Comparison of ENCODE assay signal across 24 cellular contexts in the genomic region with DNA sequence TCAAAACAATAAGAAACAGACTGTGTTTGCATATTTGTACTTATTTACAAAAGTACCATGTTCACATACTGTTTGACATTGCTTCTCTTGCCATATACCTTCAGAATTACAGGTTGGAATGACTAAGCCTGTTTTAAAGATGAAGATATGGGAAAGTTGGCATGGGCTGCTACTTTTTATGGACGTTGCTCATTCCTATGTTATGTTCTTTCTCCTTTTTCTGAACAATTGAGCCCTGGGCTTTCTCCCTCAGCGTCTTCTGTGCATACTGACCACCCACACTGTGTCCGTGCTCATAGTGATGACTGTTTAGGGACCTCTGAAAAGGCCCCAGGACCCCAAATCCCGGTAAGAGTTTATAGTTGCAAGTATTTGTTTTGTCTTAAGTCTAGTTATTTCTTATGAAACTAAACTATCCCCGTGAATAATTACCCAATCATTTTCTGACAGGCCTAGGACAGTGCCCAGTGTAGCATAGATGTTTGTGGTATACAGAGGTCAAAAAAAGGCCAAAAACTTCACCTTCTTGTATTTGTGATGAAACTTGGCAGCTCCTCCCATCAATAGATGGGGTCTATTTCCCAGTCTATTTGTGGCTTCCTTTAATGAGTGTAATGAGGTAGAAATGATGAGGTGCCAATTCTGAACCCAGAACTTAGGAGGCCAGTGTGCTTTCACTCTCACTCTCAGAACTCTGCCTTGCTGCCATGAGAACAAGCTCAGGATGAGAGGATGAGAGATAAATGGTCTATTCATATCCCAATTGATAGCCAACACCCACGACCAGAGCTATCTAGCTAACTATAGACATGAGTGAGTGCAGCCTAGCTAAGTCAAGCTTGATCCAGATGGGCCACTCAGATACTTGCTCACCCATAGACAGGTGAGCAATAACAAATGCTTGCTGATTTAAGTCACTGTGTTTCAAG. TPM values are rescaled to one million over a fixed set of nuclear protein-coding genes. Genes with fewer than 3 reads are reported as not detected.
DNase-seq lines count a peak whose midpoint lies in the region; ATAC-seq and TF ChIP-seq lines count a peak whose summit lies in the region.
"Had no signal": no experiment of that assay in that cellular context is flagged by ENCODE, and none has a peak within 500 bp of the region (broad histone marks: within the 10 kb centered on the region; RNA-seq: fewer than 3 reads in every experiment).

No MANE protein-coding gene starts in this region.

- H3K9me2 ChIP-seq in GM23338 (ENCODE audit: insufficient read depth): peaks cover 13% of the 10 kb centered on the region

- no peaks in the 10 kb centered on the region for H3F3A ChIP-seq in GM23338 (replicated peaks; ENCODE audit: low read depth)

- no peak overlapping the region for H3K27ac Mint-ChIP-seq in GM23338
- H3K27ac Mint-ChIP-seq in naive thymus-derived CD8-positive, alpha-beta T cell: no peak overlapping the region
- H3K27ac Mint-ChIP-seq: activated CD8-positive, alpha-beta T cell treated with anti-CD3 and anti-CD28 coated beads for 36 hours; activated naive CD8-positive, alpha-beta T cell treated with anti-CD3 and anti-CD28 coated beads, Interleukin-2, amount 10 ng/mL, durations not matched to agents 7 days and 5 days; WTC11 had no signal

- H3K4me3 ChIP-seq in GM23338 (no peak overlapping the region), SJSA1 (no peak overlapping the region), skeletal muscle cell (ENCODE audit: low read depth, low read length) (no peak overlapping the region)
- H3K4me3 ChIP-seq: cardiac muscle cell, esophagus squamous epithelium, K562, left lung had no signal

- H3K4me3 Mint-ChIP-seq in GM23338: no peak overlapping the region
- no peak overlapping the region for H3K4me3 Mint-ChIP-seq in naive thymus-derived CD8-positive, alpha-beta T cell
- H3K4me3 Mint-ChIP-seq: activated CD8-positive, alpha-beta T cell treated with anti-CD3 and anti-CD28 coated beads for 36 hours; activated naive CD8-positive, alpha-beta T cell treated with anti-CD3 and anti-CD28 coated beads, Interleukin-2, amount 10 ng/mL, durations not matched to agents 7 days and 5 days; activated T-cell treated with anti-CD3 and anti-CD28 coated beads, Interleukin-2, amount 50 U/mL, for 4 hours; WTC11 had no signal

- DNase-seq in GM23338 (ENCODE audit: low spot score): no peak
- peak; percentile 77 to 80 for DNase-seq in SJSA1 (ENCODE audit: low read depth in 1 of 2, low spot score in 2 of 2)
- DNase-seq in skeletal muscle cell (ENCODE audit: low read depth): peak; percentile 19
- DNase-seq in omental fat pad (ENCODE audit: low spot score): no peak
- no peak for DNase-seq in naive thymus-derived CD8-positive, alpha-beta T cell
- DNase-seq: activated CD8-positive, alpha-beta T cell treated with anti-CD3 and anti-CD28 coated beads for 36 hours; activated naive CD8-positive, alpha-beta T cell treated with anti-CD3 and anti-CD28 coated beads, Interleukin-2, amount 10 ng/mL, durations not matched to agents 7 days and 5 days; activated T-cell treated with anti-CD3 and anti-CD28 coated beads, Interleukin-2, amount 50 U/mL, for 4 hours; AML-193; effector CD4-positive, alpha-beta T cell; esophagus squamous epithelium; left lung; NCI-H1092; NCI-H2081; NCI-H524 treated with DMSO at 0.1 percent for 48 hours; SHP77 had no signal

- H3K27ac ChIP-seq in GM23338 (ENCODE audit: low read depth): no peak overlapping the region
- 0 out of 2 replicates have a peak overlapping the region, but pooled peaks have one; percentile 20 for H3K27ac ChIP-seq in SJSA1
- H3K27ac ChIP-seq: cardiac muscle cell, esophagus squamous epithelium, left lung had no signal

- POLR2A ChIA-PET in naive thymus-derived CD8-positive, alpha-beta T cell (lab: Charles Lee): no interaction called here

- H3K79me2 ChIP-seq in GM23338 (replicated peaks; ENCODE audit: insufficient read depth): no peaks in the 10 kb centered on the region

- TF ChIP-seq CTCF in GM23338 (conservative IDR thresholded peaks at IDR 0.05; ENCODE audit: low read depth in 2 of 2): no peak
- TF ChIP-seq CTCF in omental fat pad (IDR thresholded peaks at IDR 0.05): no peak

- H2AFZ ChIP-seq in GM23338: peak overlapping the region; percentile 48; the same call in 1 of the 2 replicates

- ATAC-seq in GM18867 (IDR thresholded peaks at IDR 0.05; ENCODE audit: unreplicated experiment) (peak; percentile 87), GM23338 (no peak), omental fat pad (ENCODE audit: low FRiP score) (no peak), GM19035 (IDR thresholded peaks at IDR 0.05; ENCODE audit: unreplicated experiment) (no peak)
- no peak for ATAC-seq in naive thymus-derived CD8-positive, alpha-beta T cell
- ATAC-seq: activated CD8-positive, alpha-beta T cell treated with anti-CD3 and anti-CD28 coated beads for 36 hours; activated T-cell treated with anti-CD3 and anti-CD28 coated beads, Interleukin-2, amount 50 U/mL, for 4 hours; K562; left lung; WTC11 had no signal

- no peaks in the 10 kb centered on the region for H3K27me3 ChIP-seq in GM23338 (ENCODE audit: insufficient read depth)
- H3K27me3 ChIP-seq in SJSA1 (replicated peaks): no peaks in the 10 kb centered on the region
- H3K27me3 ChIP-seq: cardiac muscle cell, esophagus squamous epithelium, left lung had no signal

- no peaks in the 10 kb centered on the region for H3K9me3 ChIP-seq in SJSA1 (replicated peaks)
- H3K9me3 ChIP-seq: esophagus squamous epithelium, left lung had no signal

- H4K20me1 ChIP-seq in GM23338 (replicated peaks; ENCODE audit: insufficient read depth): no peaks in the 10 kb centered on the region

- H3K27me3 Mint-ChIP-seq in GM23338 (ENCODE audit: insufficient read depth, low read depth, poor library complexity): no peaks in the 10 kb centered on the region
- H3K27me3 Mint-ChIP-seq in naive thymus-derived CD8-positive, alpha-beta T cell: peaks cover 0 to 6% (median 0%) of the 10 kb centered on the region in 5 donors

- H3K4me1 ChIP-seq in GM23338 (ENCODE audit: insufficient read depth) (no peaks in the 10 kb centered on the region), SJSA1 (replicated peaks) (peaks cover 20% of the 10 kb centered on the region)
- H3K4me1 ChIP-seq: left lung had no signal

- H3K9me3 Mint-ChIP-seq in GM23338: no peaks in the 10 kb centered on the region
- no peaks in the 10 kb centered on the region for H3K9me3 Mint-ChIP-seq in naive thymus-derived CD8-positive, alpha-beta T cell
- H3K9me3 Mint-ChIP-seq: activated CD8-positive, alpha-beta T cell treated with anti-CD3 and anti-CD28 coated beads for 36 hours; activated naive CD8-positive, alpha-beta T cell treated with anti-CD3 and anti-CD28 coated beads, Interleukin-2, amount 10 ng/mL, durations not matched to agents 7 days and 5 days; activated T-cell treated with anti-CD3 and anti-CD28 coated beads, Interleukin-2, amount 50 U/mL, for 4 hours had no signal

- no peaks in the 10 kb centered on the region for H3K36me3 ChIP-seq in GM23338 (ENCODE audit: insufficient read depth)
- H3K36me3 ChIP-seq in SJSA1: no peaks in the 10 kb centered on the region
- H3K36me3 ChIP-seq: cardiac muscle cell, esophagus squamous epithelium, left lung had no signal

- H3K36me3 Mint-ChIP-seq in GM23338 (ENCODE audit: low read depth): no peaks in the 10 kb centered on the region
- no peaks in the 10 kb centered on the region for H3K36me3 Mint-ChIP-seq in naive thymus-derived CD8-positive, alpha-beta T cell
- H3K36me3 Mint-ChIP-seq: activated naive CD8-positive, alpha-beta T cell treated with anti-CD3 and anti-CD28 coated beads, Interleukin-2, amount 10 ng/mL, durations not matched to agents 7 days and 5 days; WTC11 had no signal

- peaks cover 7% of the 10 kb centered on the region for H3K4me1 Mint-ChIP-seq in GM23338
- H3K4me1 Mint-ChIP-seq in naive thymus-derived CD8-positive, alpha-beta T cell: no peaks in the 10 kb centered on the region
- H3K4me1 Mint-ChIP-seq: activated naive CD8-positive, alpha-beta T cell treated with anti-CD3 and anti-CD28 coated beads, Interleukin-2, amount 10 ng/mL, durations not matched to agents 7 days and 5 days had no signal

- no peak overlapping the region for H3K4me2 ChIP-seq in GM23338

TF ChIP-seq in GM23338, 12 proteins besides CTCF, POLR2A, EP300 and RAD21 (continues in another document):
- TF ChIP-seq CREB1 (CRISPR knock-in tag; IDR thresholded peaks at IDR 0.05; ENCODE audit: low read depth): no peak
- no peak for TF ChIP-seq EZH2 (IDR thresholded peaks at IDR 0.05; ENCODE audit: low read depth, unreplicated experiment)
- TF ChIP-seq NANOG (IDR thresholded peaks at IDR 0.05; ENCODE audit: borderline replicate concordance): no peak
- TF ChIP-seq POLR2AphosphoS5 (IDR thresholded peaks at IDR 0.05; ENCODE audit: low read depth): no peak

RNA-seq across cellular contexts. Expression of a gene that starts 40.9 kb away (rescaled TPM):
- total RNA-seq in GM23338 (2014; rRNA removed; shearing (Covaris generic)): 19.3 and 19.5 TPM in 2 replicates
- polyA plus RNA-seq in GM23338 (2016; fragmentation: Nextera tagmentation; extraction: Ambion mirVana): 25.0 and 29.9 TPM in 2 replicates
- 25.8 and 46.8 TPM in 2 replicates for total RNA-seq in SJSA1 (2014; rRNA removed; shearing (Covaris generic))
- total RNA-seq in omental fat pad: 10 to 100 TPM in 3 of 4 donors, 1 to 10 TPM in 1; 7.9 to 22.1 (median 19.1) TPM
- under 1 TPM; 0.39 to 0.69 TPM for total RNA-seq in naive thymus-derived CD8-positive, alpha-beta T cell
- polyA plus RNA-seq in naive thymus-derived CD8-positive, alpha-beta T cell: 1 to 10 TPM; 1.2 to 3.7 (median 3.4) TPM

RNA-seq across cellular contexts. Expression of a gene that starts 44.7 kb away (rescaled TPM):
- not detected in 2 replicates for total RNA-seq in GM23338 (2014; rRNA removed; shearing (Covaris generic))
- not detected in 2 replicates for polyA plus RNA-seq in GM23338 (2016; fragmentation: Nextera tagmentation; extraction: Ambion mirVana)
- not detected in 2 replicates for total RNA-seq in SJSA1 (2014; rRNA removed; shearing (Covaris generic))
- total RNA-seq in omental fat pad: not detected
- total RNA-seq in naive thymus-derived CD8-positive, alpha-beta T cell: not detected
- not detected for polyA plus RNA-seq in naive thymus-derived CD8-positive, alpha-beta T cell
- total RNA-seq: activated CD8-positive, alpha-beta T cell treated with anti-CD3 and anti-CD28 coated beads for 36 hours; activated naive CD8-positive, alpha-beta T cell treated with anti-CD3 and anti-CD28 coated beads, Interleukin-2, amount 10 ng/mL, durations not matched to agents 7 days and 5 days; activated T-cell treated with anti-CD3 and anti-CD28 coated beads, Interleukin-2, amount 50 U/mL, for 4 hours; cardiac muscle cell; esophagus squamous epithelium; H1; K562; mucosa of gallbladder; T-helper 1 cell treated with Interleukin-12 subunit alpha and Interleukin-12 subunit beta and Interleukin-4 antibody, amounts not matched to agents 30 ng/mL and 1 ng/mL, for 36 hours; WTC11 had no signal
- polyA plus RNA-seq: cardiac muscle cell, H1, K562 had no signal

Comparison
In these comparisons a context has a peak if more than half of its experiments do, and no peak if none do; other contexts are left out.
1. DNase-seq: peak in SJSA1 (2 of 2) and skeletal muscle cell (single experiment); none in GM23338 (single experiment), omental fat pad (single experiment) and naive thymus-derived CD8-positive, alpha-beta T cell (0 of 10).
2. RNA of a gene that starts 40.9 kb away (total RNA-seq): 25.8 to 46.8 TPM in SJSA1, 7.9 to 22.1 TPM in omental fat pad and 19.3 to 19.5 TPM in GM23338; 0.39 to 0.69 TPM in naive thymus-derived CD8-positive, alpha-beta T cell; every median in the first group is over 4 times any median in the second.